In genomic region chrX:50888884-50889283, GRCh38 we compare ENCODE assay signal across 10 cellular contexts. TPM values are rescaled to one million over a fixed set of nuclear protein-coding genes. Genes with fewer than 3 reads are reported as not detected.
"Had no signal": no experiment of that assay in that cellular context is flagged by ENCODE, and none has a peak within 500 bp of the region (broad histone marks: within the 10 kb centered on the region; RNA-seq: fewer than 3 reads in every experiment).

No MANE protein-coding gene starts in this region.

- H3K4me1 ChIP-seq: HAP-1 had no signal

- H3K27ac ChIP-seq: GM23248 had no signal

- ATAC-seq: HCT116, K562 had no signal

- H3K36me3 ChIP-seq: HAP-1 had no signal

- H3K9me3 ChIP-seq: HAP-1 had no signal

- H2AFZ ChIP-seq: GM23248 had no signal

- DNase-seq: GM23248, GOT3, HFFc6, IMR-90 had no signal

- H3K4me3 ChIP-seq: GM23248, HAP-1, K562 had no signal

RNA-seq across cellular contexts. Expression of gene BMP15, which starts 21.7 kb away (rescaled TPM):
- total RNA-seq: GM23248, H4, H7, HFFc6, HT-29, IMR-90, K562 had no signal
